14 cellular contexts compared by ENCODE assay signal in the genomic region with DNA sequence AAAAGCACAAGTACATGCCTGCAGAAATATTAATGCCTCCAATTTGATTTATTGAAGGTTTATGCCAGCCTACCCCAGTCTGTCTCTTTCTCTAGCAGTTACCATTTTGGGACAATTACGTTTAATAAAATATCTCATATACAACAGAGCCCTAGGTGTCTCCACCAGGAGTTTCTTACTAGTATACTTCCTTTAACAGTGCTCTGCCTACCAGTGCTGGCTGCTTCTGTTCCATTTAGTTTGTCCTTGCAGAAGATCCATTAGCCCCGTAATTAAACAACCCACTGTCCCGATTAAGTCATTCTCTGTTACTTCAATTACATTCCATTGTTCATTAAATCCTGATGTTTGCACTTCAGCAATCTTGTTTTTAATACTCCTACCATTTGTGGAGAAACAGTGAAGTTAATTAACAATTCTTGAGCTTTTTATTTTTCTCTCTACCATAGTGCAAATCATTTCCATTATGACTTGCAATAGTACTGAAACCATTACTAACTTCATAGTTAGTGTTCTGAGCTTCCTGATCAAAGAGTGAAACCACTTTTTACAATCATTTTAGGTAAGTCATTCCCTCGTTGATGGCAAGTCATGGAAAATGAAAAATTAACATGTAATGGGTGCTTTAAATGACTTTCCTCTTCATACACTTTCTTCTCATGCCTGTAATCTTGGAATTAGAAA.
DNase-seq lines count a peak whose midpoint lies in the region; ATAC-seq and TF ChIP-seq lines count a peak whose summit lies in the region.
"Had no signal": no experiment of that assay in that cellular context is flagged by ENCODE, and none has a peak within 500 bp of the region (broad histone marks: within the 10 kb centered on the region; RNA-seq: fewer than 3 reads in every experiment).

No MANE protein-coding gene starts in this region.

- H3K4me1 ChIP-seq in OCI-LY3 (ENCODE audit: low read length) (peaks cover 61% of the 10 kb centered on the region), mucosa of descending colon (ENCODE audit: low read depth) (no peaks in the 10 kb centered on the region)

- H3K9ac ChIP-seq in OCI-LY3 (ENCODE audit: low read length) = no peak overlapping the region

- H2AFZ ChIP-seq in OCI-LY3 (ENCODE audit: low read depth, low read length) = no peak overlapping the region

- no peaks in the 10 kb centered on the region for H3K27me3 ChIP-seq in OCI-LY3 (ENCODE audit: low read depth, low read length)
- H3K27me3 ChIP-seq: gastrocnemius medialis, Peyer's patch, spleen had no signal

- H4K20me1 ChIP-seq in OCI-LY3 (ENCODE audit: insufficient read depth, low read length) = no peaks in the 10 kb centered on the region

- H3K4me3 ChIP-seq in OCI-LY3 (ENCODE audit: low read length) = peak overlapping the region; percentile 29
- H3K4me3 ChIP-seq in mucosa of descending colon = no peak overlapping the region
- H3K4me3 ChIP-seq: gastrocnemius medialis, left ventricle myocardium inferior, Peyer's patch, spleen had no signal

- H3K36me3 ChIP-seq in OCI-LY3 (replicated peaks; ENCODE audit: low read depth, low read length) = no peaks in the 10 kb centered on the region
- H3K36me3 ChIP-seq in mucosa of descending colon (ENCODE audit: low read depth) = no peaks in the 10 kb centered on the region
- H3K36me3 ChIP-seq: gastrocnemius medialis, left ventricle myocardium inferior, Peyer's patch had no signal

- H3K27ac ChIP-seq in OCI-LY3 (ENCODE audit: low read length) = no peak overlapping the region
- H3K27ac ChIP-seq: gastrocnemius medialis, left ventricle myocardium inferior, Peyer's patch, spleen had no signal

- ATAC-seq in GM18498 (IDR thresholded peaks at IDR 0.05; ENCODE audit: unreplicated experiment) (peak; percentile 51), GM18870 (IDR thresholded peaks at IDR 0.05; ENCODE audit: unreplicated experiment) (peak; percentile 55), HG02884 (IDR thresholded peaks at IDR 0.05; ENCODE audit: unreplicated experiment) (peak; percentile 52), mucosa of descending colon (no peak), omental fat pad (ENCODE audit: low FRiP score) (no peak)
- ATAC-seq: gastrocnemius medialis had no signal

- peak overlapping the region; percentile 55 for H3K4me2 ChIP-seq in OCI-LY3 (ENCODE audit: low read length)

- intact Hi-C loops in mucosa of descending colon (cut with DNase I, micrococcal nuclease) = no loop called here

- H3K9me3 ChIP-seq in OCI-LY3 (ENCODE audit: insufficient read depth, low read length) (no peaks in the 10 kb centered on the region), mucosa of descending colon (no peaks in the 10 kb centered on the region)
- H3K9me3 ChIP-seq: gastrocnemius medialis, left ventricle myocardium inferior, Peyer's patch, spleen had no signal

- TF ChIP-seq CTCF in OCI-LY3 (IDR thresholded peaks at IDR 0.05; ENCODE audit: low read depth, low read length) (no peak), mucosa of descending colon (IDR thresholded peaks at IDR 0.05) (no peak), omental fat pad (IDR thresholded peaks at IDR 0.05) (no peak)

- no peak for DNase-seq in mucosa of descending colon
- DNase-seq in NCI-H226 = no peak
- no peak for DNase-seq in UCSD-AML1 (lab: John Stamatoyannopoulos, UW; ENCODE audit: unreplicated experiment)
- no peak for DNase-seq in omental fat pad (ENCODE audit: low spot score)
- DNase-seq: gastrocnemius medialis, left ventricle myocardium inferior, NCI-H1694 treated with DMSO at 0.1 percent for 48 hours, NCI-H526 treated with DMSO at 0.1 percent for 48 hours, Peyer's patch, spleen had no signal

- no peaks in the 10 kb centered on the region for H3K79me2 ChIP-seq in OCI-LY3 (ENCODE audit: low read length)

Comparison
In these comparisons a context has a peak if more than half of its experiments do, and no peak if none do; other contexts are left out.
1. ATAC-seq: peak in GM18498 (single experiment), GM18870 (single experiment) and HG02884 (single experiment); none in mucosa of descending colon (single experiment) and omental fat pad (single experiment).